In the genomic region with DNA sequence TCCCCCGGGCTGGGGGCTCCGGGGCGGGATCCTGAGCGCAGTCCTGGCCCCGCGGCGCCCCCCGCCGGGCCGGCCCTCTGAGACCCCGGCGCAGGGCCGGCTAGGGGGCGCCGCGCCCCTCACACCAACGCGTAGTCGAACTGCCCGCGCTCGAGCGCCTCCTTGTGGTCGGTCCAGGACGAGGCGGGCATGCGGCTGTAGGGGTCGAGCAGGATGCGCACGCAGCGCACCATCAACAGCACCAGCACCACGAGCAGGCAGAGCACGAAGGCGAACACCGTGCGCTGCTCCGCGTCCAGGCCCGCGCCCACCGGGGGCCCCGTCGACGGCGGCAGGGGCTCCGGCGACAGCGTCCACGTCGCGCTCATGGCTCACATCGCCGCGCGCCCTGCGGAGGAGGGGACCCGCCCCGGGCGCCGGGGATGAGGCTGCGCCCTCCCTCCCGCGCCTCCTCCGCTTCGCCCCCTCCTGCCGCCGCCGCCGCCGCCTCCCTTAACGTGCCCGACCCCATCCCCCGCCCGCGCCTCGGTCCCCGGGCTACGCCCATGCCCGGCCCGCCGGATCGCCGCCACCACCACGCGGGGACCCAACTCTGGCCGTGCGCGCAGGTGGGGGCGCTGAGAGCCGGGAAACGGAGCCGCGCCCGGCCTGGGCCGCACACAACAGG, we compare ENCODE assay signal across 8 cellular contexts. TPM values are rescaled to one million over a fixed set of nuclear protein-coding genes. Genes with fewer than 3 reads are reported as not detected.
DNase-seq lines count a peak whose midpoint lies in the region; ATAC-seq and TF ChIP-seq lines count a peak whose summit lies in the region.

No MANE protein-coding gene starts in this region.

- no peaks in the 10 kb centered on the region for H3K9me3 ChIP-seq in tibial artery

- TF ChIP-seq CTCF in foreskin fibroblast (IDR thresholded peaks at IDR 0.05; ENCODE audit: low read depth, low read length) (peak; percentile 64), osteocyte (IDR thresholded peaks at IDR 0.05) (peak; percentile 98), tibial artery (IDR thresholded peaks at IDR 0.05) (peak; percentile 66 to 83)

- peaks cover 48% of the 10 kb centered on the region for H3K4me1 Mint-ChIP-seq in osteocyte (ENCODE audit: unreplicated experiment)

- H3K27ac Mint-ChIP-seq in osteocyte (ENCODE audit: unreplicated experiment): peak overlapping the region; percentile 62

- H3K4me3 ChIP-seq in Jurkat, Clone E6-1 (ENCODE audit: low read length): peak overlapping the region; percentile 33
- peak overlapping the region; percentile 24 to 29 for H3K4me3 ChIP-seq in foreskin fibroblast (ENCODE audit: low read depth in 1 of 2, low read length in 2 of 2)
- peak overlapping the region; percentile 49 to 61 for H3K4me3 ChIP-seq in tibial artery

- H3K27ac ChIP-seq in tibial artery: peak overlapping the region; percentile 56 to 85

- H3K36me3 ChIP-seq in tibial artery: peaks cover 9 to 20% (median 14%) of the 10 kb centered on the region in 3 donors

- H3K4me1 ChIP-seq in tibial artery: peaks cover 4 to 95% (median 84%) of the 10 kb centered on the region in 4 donors

- H3K9me3 Mint-ChIP-seq in osteocyte (ENCODE audit: unreplicated experiment): no peaks in the 10 kb centered on the region

- H3K27me3 Mint-ChIP-seq in osteocyte (ENCODE audit: unreplicated experiment): no peaks in the 10 kb centered on the region

- no peak for ATAC-seq in HG03342 (IDR thresholded peaks at IDR 0.05; ENCODE audit: unreplicated experiment)

- DNase-seq in DMS114 treated with DMSO at 0.1 percent for 48 hours (lab: John Stamatoyannopoulos, UW; ENCODE audit: unreplicated experiment) (peak; percentile 41), RPMI8226 (peak; percentile 84), foreskin fibroblast (peak; percentile 53 to 90), osteocyte (ENCODE audit: extremely low spot score, unreplicated experiment) (peak; percentile 95), tibial artery (peak; percentile 57 to 81)
- DNase-seq in Jurkat, Clone E6-1 (ENCODE audit: low read depth, low spot score): peak; percentile 69
- peak; percentile 51 to 65 for DNase-seq in activated T-helper 1 cell treated with anti-CD3 and anti-CD28 coated beads, Interleukin-2, amount 50 U/mL, for 16 hours (ENCODE audit: low read depth in 1 of 2, low spot score in 1 of 2)

- peak overlapping the region; percentile 79 for H3K4me3 Mint-ChIP-seq in osteocyte (ENCODE audit: unreplicated experiment)

- H3K27me3 ChIP-seq in tibial artery: peaks cover 0 to 4% of the 10 kb centered on the region in 2 donors

- H3K36me3 Mint-ChIP-seq in osteocyte (ENCODE audit: unreplicated experiment): peaks cover 5% of the 10 kb centered on the region

- intact Hi-C loops in tibial artery (cut with DNase I; ENCODE audit: low total_unique reads): no loop called here

RNA-seq across cellular contexts. Expression of a gene that starts 0.6 kb away (rescaled TPM):
- 33.5 TPM for polyA plus RNA-seq in Jurkat, Clone E6-1 (2012; ENCODE audit: insufficient read depth, insufficient read length)
- total RNA-seq in osteocyte: 28.7 and 28.8 TPM in 2 replicates

RNA-seq across cellular contexts. Expression of a gene that starts 5.2 kb away (rescaled TPM):
- polyA plus RNA-seq in Jurkat, Clone E6-1 (2012; ENCODE audit: insufficient read depth, insufficient read length): 32.2 TPM
- total RNA-seq in osteocyte: 19.6 and 21.9 TPM in 2 replicates

RNA-seq across cellular contexts. Expression of a gene that starts 10.7 kb away (rescaled TPM):
- 23.7 TPM for polyA plus RNA-seq in Jurkat, Clone E6-1 (2012; ENCODE audit: insufficient read depth, insufficient read length)
- 2.3 and 2.6 TPM in 2 replicates for total RNA-seq in osteocyte

RNA-seq across cellular contexts. Expression of a gene that starts 18.2 kb away (rescaled TPM):
- polyA plus RNA-seq in Jurkat, Clone E6-1 (2012; ENCODE audit: insufficient read depth, insufficient read length): 60.1 TPM
- total RNA-seq in osteocyte: 69.4 and 73.4 TPM in 2 replicates

RNA-seq across cellular contexts. Expression of a gene that starts 21.6 kb away (rescaled TPM):
- 30.5 TPM for polyA plus RNA-seq in Jurkat, Clone E6-1 (2012; ENCODE audit: insufficient read depth, insufficient read length)
- 34.4 and 42.1 TPM in 2 replicates for total RNA-seq in osteocyte

Comparison
In these comparisons a context has a peak if more than half of its experiments do, and no peak if none do; other contexts are left out.
1. DNase-seq: peak in every context shown above with its lines; median percentile 95 in osteocyte; 84 in RPMI8226; 72 in foreskin fibroblast; 69 in Jurkat, Clone E6-1; 69 in tibial artery; 58 in activated T-helper 1 cell treated with anti-CD3 and anti-CD28 coated beads, Interleukin-2, amount 50 U/mL, for 16 hours; 41 in DMS114 treated with DMSO at 0.1 percent for 48 hours.